14 cellular contexts compared by ENCODE assay signal in the genomic region with DNA sequence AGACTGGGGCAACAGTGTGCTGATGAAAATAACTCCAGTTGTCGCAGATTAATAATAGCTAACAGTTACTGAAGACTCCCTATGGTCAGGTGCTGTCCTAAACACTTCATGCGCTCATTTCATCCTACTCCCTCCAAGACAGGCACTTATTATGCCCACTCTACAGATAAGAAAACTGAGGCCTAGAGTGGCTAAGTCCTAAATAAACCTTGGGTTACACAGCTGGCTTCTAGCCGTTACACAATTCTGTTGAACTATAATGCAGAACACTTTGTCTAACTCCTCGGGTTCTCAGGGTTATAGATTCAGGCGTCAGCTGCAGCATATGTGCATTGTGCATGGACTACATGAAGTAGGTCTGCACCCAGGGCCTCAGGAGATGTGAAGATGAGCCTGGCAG.
"Had no signal": no experiment of that assay in that cellular context is flagged by ENCODE, and none has a peak within 500 bp of the region (broad histone marks: within the 10 kb centered on the region; RNA-seq: fewer than 3 reads in every experiment).

No MANE protein-coding gene starts in this region.

- H3K4me1 ChIP-seq: uterus had no signal

- ATAC-seq: activated CD8-positive, alpha-beta memory T cell treated with anti-CD3 and anti-CD28 coated beads, Interleukin-2, amount 10 ng/mL, durations not matched to agents 7 days and 5 days had no signal

- H3K27me3 ChIP-seq: heart right ventricle, uterus had no signal

- FAIRE-seq: kidney had no signal

- H3K36me3 Mint-ChIP-seq: activated CD8-positive, alpha-beta memory T cell treated with anti-CD3 and anti-CD28 coated beads, Interleukin-2, amount 10 ng/mL, durations not matched to agents 7 days and 5 days; activated naive CD4-positive, alpha-beta T cell treated with anti-CD3 and anti-CD28 coated beads, Interleukin-2, amount 50 U/mL, for 24 hours; naive thymus-derived CD4-positive, alpha-beta T cell had no signal

- H3K4me3 ChIP-seq: heart right ventricle, uterus had no signal

- H3K27ac Mint-ChIP-seq: activated CD8-positive, alpha-beta memory T cell treated with anti-CD3 and anti-CD28 coated beads, Interleukin-2, amount 10 ng/mL, durations not matched to agents 7 days and 5 days; activated naive CD4-positive, alpha-beta T cell treated with anti-CD3 and anti-CD28 coated beads, Interleukin-2, amount 50 U/mL, for 24 hours; activated T-cell treated with anti-CD3 and anti-CD28 coated beads, Interleukin-2, amount 50 U/mL, for 24 hours; naive thymus-derived CD4-positive, alpha-beta T cell had no signal

- H3K27ac ChIP-seq: uterus had no signal

- H3K9me3 Mint-ChIP-seq: activated naive CD4-positive, alpha-beta T cell treated with anti-CD3 and anti-CD28 coated beads, Interleukin-2, amount 50 U/mL, for 24 hours; activated T-cell treated with anti-CD3 and anti-CD28 coated beads, Interleukin-2, amount 50 U/mL, for 24 hours; naive thymus-derived CD4-positive, alpha-beta T cell had no signal

- H3K4me1 Mint-ChIP-seq: activated CD8-positive, alpha-beta memory T cell treated with anti-CD3 and anti-CD28 coated beads, Interleukin-2, amount 10 ng/mL, durations not matched to agents 7 days and 5 days had no signal

- H3K9me3 ChIP-seq: heart right ventricle, uterus had no signal

- H3K4me3 Mint-ChIP-seq: activated CD8-positive, alpha-beta memory T cell treated with anti-CD3 and anti-CD28 coated beads, Interleukin-2, amount 10 ng/mL, durations not matched to agents 7 days and 5 days; activated naive CD4-positive, alpha-beta T cell treated with anti-CD3 and anti-CD28 coated beads, Interleukin-2, amount 50 U/mL, for 24 hours; activated T-cell treated with anti-CD3 and anti-CD28 coated beads, Interleukin-2, amount 50 U/mL, for 24 hours; naive thymus-derived CD4-positive, alpha-beta T cell had no signal

- H3K36me3 ChIP-seq: heart right ventricle, uterus had no signal

- DNase-seq: activated CD4-positive, alpha-beta T cell treated with anti-CD3 and anti-CD28 coated beads for 1 hour; activated CD4-positive, alpha-beta T cell treated with anti-CD3 and anti-CD28 coated beads, Interleukin-2, amount 50 U/mL, for 48 hours; activated CD8-positive, alpha-beta memory T cell treated with anti-CD3 and anti-CD28 coated beads, Interleukin-2, amount 10 ng/mL, durations not matched to agents 7 days and 5 days; activated effector memory CD4-positive, alpha-beta T cell treated with Interleukin-2 at 50 U/mL for 16 hours; activated T-cell treated with anti-CD3 and anti-CD28 coated beads, Interleukin-2, amount 50 U/mL, for 24 hours; amniotic stem cell; foreskin melanocyte; heart right ventricle; kidney; naive thymus-derived CD4-positive, alpha-beta T cell; stimulated activated CD4-positive, alpha-beta T cell treated with anti-CD3 and anti-CD28 coated beads, Interleukin-12 subunit alpha, Interleukin-12 subunit beta, amount 100 ng/mL, for 4 hours; stimulated activated naive CD4-positive, alpha-beta T cell; uterus had no signal
